8 cellular contexts compared by ENCODE assay signal in the genomic region with DNA sequence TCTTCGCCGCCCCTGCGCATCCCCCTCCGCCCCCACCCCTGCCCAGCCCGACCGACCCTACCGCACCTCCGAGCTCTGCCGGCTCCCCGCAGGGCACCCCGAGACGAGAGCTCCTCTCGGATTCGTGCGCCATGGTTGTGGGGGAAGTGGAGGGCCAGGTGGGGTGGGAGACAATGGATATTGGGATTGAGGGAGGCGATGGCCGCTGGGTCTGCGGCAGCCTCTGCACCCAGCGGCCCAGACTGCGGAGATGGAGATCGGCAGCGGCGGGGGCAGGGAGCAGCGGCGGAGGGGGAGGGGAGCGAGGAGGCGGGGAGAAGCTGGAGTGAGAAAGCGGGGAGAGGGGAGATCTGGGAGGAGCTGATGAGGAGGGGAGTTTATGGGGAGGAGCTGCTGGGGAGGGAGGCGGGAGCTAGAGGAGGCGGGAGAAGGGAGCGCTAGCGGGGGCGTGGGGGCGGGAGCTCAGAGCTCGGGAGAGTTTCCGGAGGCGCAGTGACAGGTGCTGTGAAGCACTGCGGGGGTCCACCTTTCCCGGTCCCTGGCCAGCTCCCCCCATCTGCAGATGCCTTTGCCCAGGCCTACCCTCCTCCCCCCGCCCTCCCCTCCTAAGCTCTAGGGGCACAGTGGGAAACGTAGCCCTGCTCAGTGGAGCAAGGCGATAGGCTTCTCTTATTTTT. TPM values are rescaled to one million over a fixed set of nuclear protein-coding genes. Genes with fewer than 3 reads are reported as not detected.
DNase-seq lines count a peak whose midpoint lies in the region; ATAC-seq and TF ChIP-seq lines count a peak whose summit lies in the region.

A gene (minus strand): TSS at position 352 of the 677 bp plus-strand sequence. CDS start 219 bp downstream, at position 133.

- H3K4me1 Mint-ChIP-seq in CD8-positive, alpha-beta T cell (ENCODE audit: low read depth), result peaks cover 19% of the 10 kb centered on the region
- H3K4me1 Mint-ChIP-seq in stimulated activated naive CD8-positive, alpha-beta T cell treated with anti-CD3 and anti-CD28 coated beads, Interleukin-15, Interleukin-2, amounts not matched to agents 100 ng/mL and 50 ng/mL, for 24 hours (ENCODE audit: low read depth), result peaks cover 14% of the 10 kb centered on the region

- peaks cover 3% of the 10 kb centered on the region for H3K36me3 Mint-ChIP-seq in CD8-positive, alpha-beta T cell
- no peaks in the 10 kb centered on the region for H3K36me3 Mint-ChIP-seq in stimulated activated naive CD8-positive, alpha-beta T cell treated with anti-CD3 and anti-CD28 coated beads, Interleukin-15, Interleukin-2, amounts not matched to agents 100 ng/mL and 50 ng/mL, for 24 hours (ENCODE audit: low read depth)

- no peaks in the 10 kb centered on the region for H3K9me3 ChIP-seq in CD8-positive, alpha-beta T cell (ENCODE audit: low read length)
- H3K9me3 ChIP-seq in OCI-LY3 (ENCODE audit: insufficient read depth, low read length) (no peaks in the 10 kb centered on the region), neural cell (ENCODE audit: low read length) (no peaks in the 10 kb centered on the region)

- H3K27me3 Mint-ChIP-seq in CD8-positive, alpha-beta T cell (ENCODE audit: low read depth), result no peaks in the 10 kb centered on the region
- no peaks in the 10 kb centered on the region for H3K27me3 Mint-ChIP-seq in stimulated activated naive CD8-positive, alpha-beta T cell treated with anti-CD3 and anti-CD28 coated beads, Interleukin-15, Interleukin-2, amounts not matched to agents 100 ng/mL and 50 ng/mL, for 24 hours

- peak within 1 kb of the TSS; percentile 29 for H3K27ac ChIP-seq in CD8-positive, alpha-beta T cell (ENCODE audit: low read depth, low read length)
- H3K27ac ChIP-seq in OCI-LY3 (ENCODE audit: low read length) (no peak within 1 kb of the TSS), foreskin keratinocyte (no peak within 1 kb of the TSS), neural cell (ENCODE audit: low read length) (peak within 1 kb of the TSS; percentile 96)

- no peaks in the 10 kb centered on the region for H3K9me2 ChIP-seq in neural cell (ENCODE audit: insufficient read depth, low read length)

- peaks cover 3% of the 10 kb centered on the region for H3F3A ChIP-seq in neural cell (ENCODE audit: insufficient read depth, low read length, poor library complexity, severe bottlenecking)

- CTCF ChIA-PET in CD8-positive, alpha-beta T cell (lab: Charles Lee), result interaction anchor here (0.7 to 2.7 kb wide), 7 partner anchors 15 to 39 kb away, joined by 3 to 13 read pairs (median 4); a partner anchor contains a TSS

- no peaks in the 10 kb centered on the region for H3K36me3 ChIP-seq in CD8-positive, alpha-beta T cell (ENCODE audit: insufficient read depth, low read length)
- H3K36me3 ChIP-seq in OCI-LY3 (replicated peaks; ENCODE audit: low read depth, low read length) (no peaks in the 10 kb centered on the region), neural cell (ENCODE audit: insufficient read depth, low read length) (peaks cover 12% of the 10 kb centered on the region)

- peak; percentile 88 for ATAC-seq in CD8-positive, alpha-beta T cell
- peak; percentile 41 for ATAC-seq in HG02852 (IDR thresholded peaks at IDR 0.05; ENCODE audit: unreplicated experiment)
- ATAC-seq in foreskin keratinocyte, result peak; percentile 65

- no peaks in the 10 kb centered on the region for H3K27me3 ChIP-seq in CD8-positive, alpha-beta T cell (ENCODE audit: insufficient read depth, low read length)
- H3K27me3 ChIP-seq in OCI-LY3 (ENCODE audit: low read depth, low read length) (no peaks in the 10 kb centered on the region), foreskin keratinocyte (peaks cover 3% of the 10 kb centered on the region), neural cell (ENCODE audit: insufficient read depth, low read depth, low read length) (no peaks in the 10 kb centered on the region)

- H3K9me3 Mint-ChIP-seq in CD8-positive, alpha-beta T cell, result no peaks in the 10 kb centered on the region
- no peaks in the 10 kb centered on the region for H3K9me3 Mint-ChIP-seq in stimulated activated naive CD8-positive, alpha-beta T cell treated with anti-CD3 and anti-CD28 coated beads, Interleukin-15, Interleukin-2, amounts not matched to agents 100 ng/mL and 50 ng/mL, for 24 hours

- H3K4me3 Mint-ChIP-seq in CD8-positive, alpha-beta T cell, result peak within 1 kb of the TSS; percentile 82
- peak within 1 kb of the TSS; percentile 82 for H3K4me3 Mint-ChIP-seq in stimulated activated naive CD8-positive, alpha-beta T cell treated with anti-CD3 and anti-CD28 coated beads, Interleukin-15, Interleukin-2, amounts not matched to agents 100 ng/mL and 50 ng/mL, for 24 hours

- POLR2A ChIA-PET in CD8-positive, alpha-beta T cell (lab: Charles Lee), result interaction anchor here (0.7 to 5.7 kb wide), 6 partner anchors 14 to 1240 kb away, joined by 3 to 44 read pairs (median 4); a partner anchor contains a TSS

- H3K4me2 ChIP-seq in OCI-LY3 (ENCODE audit: low read length), result peak within 1 kb of the TSS; percentile 94
- H3K4me2 ChIP-seq in neural cell (ENCODE audit: low read length), result peak within 1 kb of the TSS; percentile 88

- H3K4me3 ChIP-seq in CD8-positive, alpha-beta T cell (ENCODE audit: low read depth, low read length), result peak within 1 kb of the TSS; percentile 57
- peak within 1 kb of the TSS; percentile 98 for H3K4me3 ChIP-seq in OCI-LY3 (ENCODE audit: low read length)
- H3K4me3 ChIP-seq in neural cell (ENCODE audit: low read length), result peak within 1 kb of the TSS; percentile 88

- TF ChIP-seq EP300 in neural cell (conservative IDR thresholded peaks at IDR 0.05; ENCODE audit: poor library complexity, severe bottlenecking), result no peak

- H4K20me1 ChIP-seq in OCI-LY3 (ENCODE audit: insufficient read depth, low read length), result no peaks in the 10 kb centered on the region
- H4K20me1 ChIP-seq in neural cell (ENCODE audit: insufficient read depth), result no peaks in the 10 kb centered on the region

- no peak for TF ChIP-seq CTCF in CD8-positive, alpha-beta T cell (IDR thresholded peaks at IDR 0.05)
- TF ChIP-seq CTCF in OCI-LY3 (IDR thresholded peaks at IDR 0.05; ENCODE audit: low read depth, low read length) (no peak), foreskin keratinocyte (conservative IDR thresholded peaks at IDR 0.05) (no peak), neural cell (IDR thresholded peaks at IDR 0.05; ENCODE audit: poor library complexity, severe bottlenecking) (no peak)

- intact Hi-C loops in CD8-positive, alpha-beta T cell (cut with DNase I, micrococcal nuclease), result loop anchor here (1.0 to 2.0 kb wide), 4 partner anchors 15 to 70 kb away; a partner anchor contains a TSS

- peak; percentile 12 to 74 (median 63) for DNase-seq in CD8-positive, alpha-beta T cell
- peak; percentile 86 for DNase-seq in activated effector memory CD4-positive, alpha-beta T cell treated with anti-CD3 and anti-CD28 coated beads, Interleukin-2, amount 50 U/mL, for 16 hours
- DNase-seq in foreskin keratinocyte (no peak), 8988T (no peak)

- H3K79me2 ChIP-seq in OCI-LY3 (ENCODE audit: low read length) (no peaks in the 10 kb centered on the region), neural cell (replicated peaks; ENCODE audit: insufficient read depth, low read length) (peaks cover 46% of the 10 kb centered on the region)

- peak within 1 kb of the TSS; percentile 82 for H3K9ac ChIP-seq in OCI-LY3 (ENCODE audit: low read length)
- H3K9ac ChIP-seq in neural cell (ENCODE audit: low read length), result peak within 1 kb of the TSS; percentile 98

- H2AFZ ChIP-seq in OCI-LY3 (ENCODE audit: low read depth, low read length) (peak within 1 kb of the TSS; percentile 95), neural cell (ENCODE audit: low read depth, low read length) (peak within 1 kb of the TSS; percentile 91)

- H3K27ac Mint-ChIP-seq in CD8-positive, alpha-beta T cell, result peak within 1 kb of the TSS; percentile 84
- peak within 1 kb of the TSS; percentile 84 for H3K27ac Mint-ChIP-seq in stimulated activated naive CD8-positive, alpha-beta T cell treated with anti-CD3 and anti-CD28 coated beads, Interleukin-15, Interleukin-2, amounts not matched to agents 100 ng/mL and 50 ng/mL, for 24 hours

- no peak for TF ChIP-seq RAD21 in neural cell (conservative IDR thresholded peaks at IDR 0.05)

- peaks cover 14% of the 10 kb centered on the region for H3K4me1 ChIP-seq in CD8-positive, alpha-beta T cell (ENCODE audit: insufficient read depth, low read length)
- H3K4me1 ChIP-seq in OCI-LY3 (ENCODE audit: low read length), result peaks cover 12% of the 10 kb centered on the region
- peaks cover 8% of the 10 kb centered on the region for H3K4me1 ChIP-seq in foreskin keratinocyte

TF ChIP-seq in neural cell, 6 proteins besides CTCF, POLR2A, EP300 and RAD21 (continues in another document):
- TF ChIP-seq POLR2AphosphoS5 (IDR thresholded peaks at IDR 0.05) (peak; percentile 83), TAF1 (IDR thresholded peaks at IDR 0.05; ENCODE audit: low read depth) (peak; percentile 79), MXI1 (conservative IDR thresholded peaks at IDR 0.05; ENCODE audit: poor library complexity, severe bottlenecking) (no peak), SMC3 (conservative IDR thresholded peaks at IDR 0.05; ENCODE audit: poor library complexity) (no peak)
- TF ChIP-seq, protein P1, sequence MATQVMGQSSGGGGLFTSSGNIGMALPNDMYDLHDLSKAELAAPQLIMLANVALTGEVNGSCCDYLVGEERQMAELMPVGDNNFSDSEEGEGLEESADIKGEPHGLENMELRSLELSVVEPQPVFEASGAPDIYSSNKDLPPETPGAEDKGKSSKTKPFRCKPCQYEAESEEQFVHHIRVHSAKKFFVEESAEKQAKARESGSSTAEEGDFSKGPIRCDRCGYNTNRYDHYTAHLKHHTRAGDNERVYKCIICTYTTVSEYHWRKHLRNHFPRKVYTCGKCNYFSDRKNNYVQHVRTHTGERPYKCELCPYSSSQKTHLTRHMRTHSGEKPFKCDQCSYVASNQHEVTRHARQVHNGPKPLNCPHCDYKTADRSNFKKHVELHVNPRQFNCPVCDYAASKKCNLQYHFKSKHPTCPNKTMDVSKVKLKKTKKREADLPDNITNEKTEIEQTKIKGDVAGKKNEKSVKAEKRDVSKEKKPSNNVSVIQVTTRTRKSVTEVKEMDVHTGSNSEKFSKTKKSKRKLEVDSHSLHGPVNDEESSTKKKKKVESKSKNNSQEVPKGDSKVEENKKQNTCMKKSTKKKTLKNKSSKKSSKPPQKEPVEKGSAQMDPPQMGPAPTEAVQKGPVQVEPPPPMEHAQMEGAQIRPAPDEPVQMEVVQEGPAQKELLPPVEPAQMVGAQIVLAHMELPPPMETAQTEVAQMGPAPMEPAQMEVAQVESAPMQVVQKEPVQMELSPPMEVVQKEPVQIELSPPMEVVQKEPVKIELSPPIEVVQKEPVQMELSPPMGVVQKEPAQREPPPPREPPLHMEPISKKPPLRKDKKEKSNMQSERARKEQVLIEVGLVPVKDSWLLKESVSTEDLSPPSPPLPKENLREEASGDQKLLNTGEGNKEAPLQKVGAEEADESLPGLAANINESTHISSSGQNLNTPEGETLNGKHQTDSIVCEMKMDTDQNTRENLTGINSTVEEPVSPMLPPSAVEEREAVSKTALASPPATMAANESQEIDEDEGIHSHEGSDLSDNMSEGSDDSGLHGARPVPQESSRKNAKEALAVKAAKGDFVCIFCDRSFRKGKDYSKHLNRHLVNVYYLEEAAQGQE (IDR thresholded peaks at IDR 0.05; ENCODE audit: borderline replicate concordance), result peak; percentile 74

RNA-seq across cellular contexts. Expression of the gene that starts here (rescaled TPM):
- total RNA-seq in CD8-positive, alpha-beta T cell, result 1 to 10 TPM; 1.4 to 1.6 TPM
- total RNA-seq in foreskin keratinocyte, result 2.1 and 2.6 TPM in 2 replicates
- polyA plus RNA-seq in foreskin keratinocyte (1.6 and 1.8 TPM in 2 replicates), neural cell (18.6 and 23.6 TPM in 2 replicates)
- polyA minus RNA-seq in neural cell, result 31.2 and 35.0 TPM in 2 replicates

Comparison
In these comparisons a context has a peak if more than half of its experiments do, and no peak if none do; other contexts are left out.
1. DNase-seq: peak in CD8-positive, alpha-beta T cell (7 of 7) and activated effector memory CD4-positive, alpha-beta T cell treated with anti-CD3 and anti-CD28 coated beads, Interleukin-2, amount 50 U/mL, for 16 hours (single experiment); none in foreskin keratinocyte (0 of 2) and 8988T (single experiment).
2. H3K27ac ChIP-seq: peak in CD8-positive, alpha-beta T cell (single experiment) and neural cell (single experiment); none in OCI-LY3 (single experiment) and foreskin keratinocyte (single experiment).
3. Peak in every context shown above with its lines, with median percentiles within 50 percentile points of each other: ATAC-seq and H3K4me3 ChIP-seq.